In the genomic region with DNA sequence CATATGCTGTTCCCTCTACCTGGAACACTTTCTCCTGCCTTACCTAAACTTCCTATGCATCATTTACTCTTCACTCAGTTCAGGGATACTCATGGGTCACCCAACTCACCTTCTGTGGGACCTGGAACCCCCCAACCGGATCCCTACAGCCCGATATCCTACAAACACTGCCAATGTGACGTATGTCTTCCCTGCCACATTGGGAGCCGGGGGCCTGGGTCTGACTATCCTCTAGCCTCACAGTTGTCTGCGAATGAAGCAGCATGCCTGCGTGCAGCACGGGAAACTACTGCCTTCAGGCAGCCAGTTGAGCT, we compare ENCODE assay signal across 8 cellular contexts. TPM values are rescaled to one million over a fixed set of nuclear protein-coding genes. Genes with fewer than 3 reads are reported as not detected.
DNase-seq lines count a peak whose midpoint lies in the region; ATAC-seq, FAIRE-seq and TF ChIP-seq lines count a peak whose summit lies in the region.

No MANE protein-coding gene starts in this region.

- CTCF ChIA-PET in activated CD4-positive, alpha-beta T cell treated with anti-CD3 and anti-CD28 coated beads for 36 hours (lab: Charles Lee): interaction anchor here (0.5 to 1.9 kb wide), 13 partner anchors 10 to 268 kb away, joined by 3 to 17 read pairs (median 4); a partner anchor contains a TSS

- DNase-seq in activated CD4-positive, alpha-beta T cell treated with anti-CD3 and anti-CD28 coated beads for 36 hours: no peak
- no peak for DNase-seq in activated CD4-positive, alpha-beta T cell treated with anti-CD3 and anti-CD28 coated beads for 1 hour
- no peak for DNase-seq in activated naive CD8-positive, alpha-beta T cell treated with anti-CD3 and anti-CD28 coated beads, Interleukin-2, amount 50 U/mL, for 24 hours
- DNase-seq in kidney epithelial cell (ENCODE audit: low read depth) (no peak), suprapubic skin (ENCODE audit: low spot score in 2 of 2) (no peak), Ammon's horn (ENCODE audit: low spot score) (no peak), NCI-H1436 treated with DMSO at 0.1 percent for 48 hours (lab: John Stamatoyannopoulos, UW) (no peak), GM12891 (ENCODE audit: insufficient read length, low spot score) (no peak)

- FAIRE-seq in GM12891 (lab: Jason Lieb, UNC): no peak

- H3K4me1 Mint-ChIP-seq in activated CD4-positive, alpha-beta T cell treated with anti-CD3 and anti-CD28 coated beads for 36 hours: peaks cover 51% of the 10 kb centered on the region
- peaks cover 54% of the 10 kb centered on the region for H3K4me1 Mint-ChIP-seq in activated naive CD8-positive, alpha-beta T cell treated with anti-CD3 and anti-CD28 coated beads, Interleukin-2, amount 50 U/mL, for 24 hours

- H3K36me3 Mint-ChIP-seq in activated CD4-positive, alpha-beta T cell treated with anti-CD3 and anti-CD28 coated beads for 36 hours (ENCODE audit: low read depth): peaks cover 30% of the 10 kb centered on the region
- peaks cover 19% of the 10 kb centered on the region for H3K36me3 Mint-ChIP-seq in activated naive CD8-positive, alpha-beta T cell treated with anti-CD3 and anti-CD28 coated beads, Interleukin-2, amount 50 U/mL, for 24 hours (ENCODE audit: low read depth)

- H3K27ac Mint-ChIP-seq in activated CD4-positive, alpha-beta T cell treated with anti-CD3 and anti-CD28 coated beads for 36 hours: peak overlapping the region; percentile 97
- H3K27ac Mint-ChIP-seq in activated naive CD8-positive, alpha-beta T cell treated with anti-CD3 and anti-CD28 coated beads, Interleukin-2, amount 50 U/mL, for 24 hours: peak overlapping the region; percentile 98

- no peak for TF ChIP-seq EP300 in suprapubic skin (IDR thresholded peaks at IDR 0.05)

- H3K9me3 ChIP-seq in suprapubic skin: no peaks in the 10 kb centered on the region

- H3K27me3 Mint-ChIP-seq in activated CD4-positive, alpha-beta T cell treated with anti-CD3 and anti-CD28 coated beads for 36 hours: no peaks in the 10 kb centered on the region
- no peaks in the 10 kb centered on the region for H3K27me3 Mint-ChIP-seq in activated naive CD8-positive, alpha-beta T cell treated with anti-CD3 and anti-CD28 coated beads, Interleukin-2, amount 50 U/mL, for 24 hours

- H3K27me3 ChIP-seq in kidney epithelial cell (ENCODE audit: control insufficient read depth, insufficient read depth, low read length) (no peaks in the 10 kb centered on the region), suprapubic skin (no peaks in the 10 kb centered on the region)

- POLR2A ChIA-PET in activated CD4-positive, alpha-beta T cell treated with anti-CD3 and anti-CD28 coated beads for 36 hours (lab: Charles Lee): interaction anchor here (0.6 to 2.7 kb wide), 10 partner anchors 9 to 395 kb away, joined by 3 to 20 read pairs (median 5); a partner anchor contains a TSS

- intact Hi-C loops in activated CD4-positive, alpha-beta T cell treated with anti-CD3 and anti-CD28 coated beads for 36 hours (cut with DNase I, micrococcal nuclease): loop anchor here (1.0 to 10.0 kb wide), 12 partner anchors 13 to 1707 kb away; a partner anchor contains a TSS

- peak overlapping the region; percentile 97 for H3K27ac ChIP-seq in suprapubic skin

- 0% methylated on average over 5 of the region's 7 CpGs for WGBS in suprapubic skin

- no peak for TF ChIP-seq POLR2A in suprapubic skin (IDR thresholded peaks at IDR 0.05)
- no peak for TF ChIP-seq POLR2A in GM12891 (IDR thresholded peaks at IDR 0.05; ENCODE audit: low read depth, low read length)

- H3K4me1 ChIP-seq in suprapubic skin: peaks cover 57% of the 10 kb centered on the region

- H3K4me3 Mint-ChIP-seq in activated CD4-positive, alpha-beta T cell treated with anti-CD3 and anti-CD28 coated beads for 36 hours: peak overlapping the region; percentile 90
- peak overlapping the region; percentile 92 for H3K4me3 Mint-ChIP-seq in activated naive CD8-positive, alpha-beta T cell treated with anti-CD3 and anti-CD28 coated beads, Interleukin-2, amount 50 U/mL, for 24 hours

- TF ChIP-seq CTCF in kidney epithelial cell (IDR thresholded peaks at IDR 0.05; ENCODE audit: insufficient read depth, low read length, poor library complexity, severe bottlenecking) (no peak), suprapubic skin (IDR thresholded peaks at IDR 0.05) (no peak)

- no peaks in the 10 kb centered on the region for H3K9me3 Mint-ChIP-seq in activated CD4-positive, alpha-beta T cell treated with anti-CD3 and anti-CD28 coated beads for 36 hours (ENCODE audit: low read depth)
- H3K9me3 Mint-ChIP-seq in activated naive CD8-positive, alpha-beta T cell treated with anti-CD3 and anti-CD28 coated beads, Interleukin-2, amount 50 U/mL, for 24 hours: no peaks in the 10 kb centered on the region

- no peak for ATAC-seq in activated CD4-positive, alpha-beta T cell treated with anti-CD3 and anti-CD28 coated beads for 36 hours
- ATAC-seq in activated naive CD8-positive, alpha-beta T cell treated with anti-CD3 and anti-CD28 coated beads, Interleukin-2, amount 50 U/mL, for 24 hours: no peak

- H3K36me3 ChIP-seq in kidney epithelial cell (ENCODE audit: control insufficient read depth, insufficient read depth, low read length) (peaks cover 1% of the 10 kb centered on the region), suprapubic skin (peaks cover 38% of the 10 kb centered on the region)

- H3K4me3 ChIP-seq in kidney epithelial cell (ENCODE audit: low read depth, low read length) (peak overlapping the region; percentile 78), suprapubic skin (peak overlapping the region; percentile 87)

TF ChIP-seq in GM12891, 5 proteins besides CTCF, POLR2A, EP300 and RAD21:
- no peak for TF ChIP-seq TAF1 (IDR thresholded peaks at IDR 0.05; ENCODE audit: low read depth, low read length)
- no peak for TF ChIP-seq POU2F2 (IDR thresholded peaks at IDR 0.05; ENCODE audit: low read depth, low read length)
- TF ChIP-seq SPI1 (IDR thresholded peaks at IDR 0.05; ENCODE audit: low read depth, low read length): no peak
- no peak for TF ChIP-seq PAX5 (IDR thresholded peaks at IDR 0.05; ENCODE audit: insufficient read depth, low read length, severe bottlenecking)
- TF ChIP-seq POLR2AphosphoS5 (IDR thresholded peaks at IDR 0.05; ENCODE audit: low read depth, low read length): no peak

RNA-seq across cellular contexts. Expression of a gene that starts 0.4 kb away (rescaled TPM):
- 10 to 100 TPM; 42.5 to 43.0 TPM for total RNA-seq in activated CD4-positive, alpha-beta T cell treated with anti-CD3 and anti-CD28 coated beads for 36 hours
- total RNA-seq in kidney epithelial cell (18.0 and 19.0 TPM in 2 replicates), suprapubic skin (10 to 100 TPM; 16.5 to 35.6 (median 26.0) TPM)
- 21.8 TPM for polyA plus RNA-seq in GM12891 (2012; ENCODE audit: low read depth, missing spikeins)

RNA-seq across cellular contexts. Expression of a gene that starts 0.5 kb away (rescaled TPM):
- 10 to 100 TPM; 10.3 to 14.3 TPM for total RNA-seq in activated CD4-positive, alpha-beta T cell treated with anti-CD3 and anti-CD28 coated beads for 36 hours
- total RNA-seq in kidney epithelial cell: 22.3 and 24.0 TPM in 2 replicates
- 10 to 100 TPM; 12.8 to 29.8 (median 17.9) TPM for total RNA-seq in suprapubic skin
- polyA plus RNA-seq in GM12891 (2012; ENCODE audit: low read depth, missing spikeins): 14.5 TPM

RNA-seq across cellular contexts. Expression of a gene that starts 4.6 kb away (rescaled TPM):
- 1 to 10 TPM; 1.0 to 1.3 TPM for total RNA-seq in activated CD4-positive, alpha-beta T cell treated with anti-CD3 and anti-CD28 coated beads for 36 hours
- total RNA-seq in kidney epithelial cell (1.7 TPM in 1 of 2 replicates, not detected in the other), suprapubic skin (1 to 10 TPM in 3 of 4 donors, not detected in 1; 1.6 to 4.7 (median 1.9) TPM)
- polyA plus RNA-seq in GM12891 (2012; ENCODE audit: low read depth, missing spikeins): 0.18 TPM

RNA-seq across cellular contexts. Expression of a gene that starts 9.2 kb away (rescaled TPM):
- total RNA-seq in activated CD4-positive, alpha-beta T cell treated with anti-CD3 and anti-CD28 coated beads for 36 hours: 10 to 100 TPM; 13.1 to 16.1 TPM
- total RNA-seq in kidney epithelial cell (82.5 and 90.0 TPM in 2 replicates), suprapubic skin (10 to 100 TPM; 60.7 to 85.3 (median 70.2) TPM)
- polyA plus RNA-seq in GM12891 (2012; ENCODE audit: low read depth, missing spikeins): 9.6 TPM

RNA-seq across cellular contexts. Expression of a gene that starts 9.5 kb away (rescaled TPM):
- 10 to 100 TPM; 30.8 to 50.7 TPM for total RNA-seq in activated CD4-positive, alpha-beta T cell treated with anti-CD3 and anti-CD28 coated beads for 36 hours
- 16.6 and 19.9 TPM in 2 replicates for total RNA-seq in kidney epithelial cell
- total RNA-seq in suprapubic skin: 10 to 100 TPM; 33.9 to 63.3 (median 39.7) TPM
- 29.0 TPM for polyA plus RNA-seq in GM12891 (2012; ENCODE audit: low read depth, missing spikeins)
